Comparison of ENCODE assay signal across 22 cellular contexts in the genomic region with DNA sequence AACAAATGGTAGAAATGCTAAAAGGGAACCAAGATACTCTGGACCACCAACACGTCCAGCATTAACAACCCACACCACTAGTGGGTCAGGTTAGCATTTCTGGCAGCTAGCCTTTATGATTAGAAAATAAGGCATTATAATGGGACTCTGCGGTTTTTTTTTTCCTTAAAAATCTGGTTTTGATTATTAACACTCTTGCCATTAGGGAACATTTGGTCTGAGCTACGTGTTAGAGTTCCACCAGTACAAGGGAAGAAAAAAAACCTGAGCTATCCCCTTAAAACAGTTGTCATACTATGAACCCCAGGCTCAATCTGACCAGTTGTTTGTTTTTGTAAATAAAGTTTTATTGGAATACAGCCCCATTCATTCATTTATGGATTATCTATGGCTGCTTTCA.
DNase-seq lines count a peak whose midpoint lies in the region; ATAC-seq and TF ChIP-seq lines count a peak whose summit lies in the region.
"Had no signal": no experiment of that assay in that cellular context is flagged by ENCODE, and none has a peak within 500 bp of the region (broad histone marks: within the 10 kb centered on the region; RNA-seq: fewer than 3 reads in every experiment).

No MANE protein-coding gene starts in this region.

- TF ChIP-seq CTCF in OCI-LY3 (IDR thresholded peaks at IDR 0.05; ENCODE audit: low read depth, low read length) (no peak), fibroblast of mammary gland (conservative IDR thresholded peaks at IDR 0.05; ENCODE audit: control insufficient read depth, insufficient read depth, low read depth, low read length) (no peak), tibial artery (IDR thresholded peaks at IDR 0.05) (no peak), mesothelial cell of epicardium (IDR thresholded peaks at IDR 0.05; ENCODE audit: unreplicated experiment) (no peak)

- H3K4me1 ChIP-seq in OCI-LY3 (ENCODE audit: low read length) (peaks cover 12% of the 10 kb centered on the region), tibial artery (peaks cover 0 to 19% (median 13%) of the 10 kb centered on the region in 4 donors)
- H3K4me1 ChIP-seq: A549 had no signal

- H3K4me3 ChIP-seq in OCI-LY3 (ENCODE audit: low read length) (no peak overlapping the region), fibroblast of mammary gland (ENCODE audit: control insufficient read depth, low read depth, low read length) (no peak overlapping the region), tibial artery (no peak overlapping the region)
- H3K4me3 ChIP-seq: A549, GM23338 had no signal

- H3K9me3 ChIP-seq in OCI-LY3 (ENCODE audit: insufficient read depth, low read length) (no peaks in the 10 kb centered on the region), tibial artery (no peaks in the 10 kb centered on the region)
- H3K9me3 ChIP-seq: A549 had no signal

- no peaks in the 10 kb centered on the region for H3K36me3 Mint-ChIP-seq in activated CD4-positive, alpha-beta T cell treated with anti-CD3 and anti-CD28 coated beads for 36 hours (ENCODE audit: low read depth)
- H3K36me3 Mint-ChIP-seq in mesothelial cell of epicardium = no peaks in the 10 kb centered on the region
- H3K36me3 Mint-ChIP-seq: CD4-positive, alpha-beta memory T cell had no signal

- H3K27me3 Mint-ChIP-seq in activated CD4-positive, alpha-beta T cell treated with anti-CD3 and anti-CD28 coated beads for 36 hours = peaks cover 11% of the 10 kb centered on the region
- no peaks in the 10 kb centered on the region for H3K27me3 Mint-ChIP-seq in mesothelial cell of epicardium (ENCODE audit: low read depth)

- H3K9me3 Mint-ChIP-seq in activated CD4-positive, alpha-beta T cell treated with anti-CD3 and anti-CD28 coated beads for 36 hours (ENCODE audit: low read depth) = no peaks in the 10 kb centered on the region
- H3K9me3 Mint-ChIP-seq in mesothelial cell of epicardium = peaks cover 3% of the 10 kb centered on the region
- H3K9me3 Mint-ChIP-seq: GM23338, H9, HFFc6 had no signal

- H3K27ac ChIP-seq in OCI-LY3 (ENCODE audit: low read length) = no peak overlapping the region
- peak overlapping the region; percentile 52 for H3K27ac ChIP-seq in cingulate gyrus (ENCODE audit: low read depth, low read length)
- no peak overlapping the region for H3K27ac ChIP-seq in tibial artery
- H3K27ac ChIP-seq: A549 had no signal

- H3K27ac Mint-ChIP-seq in activated CD4-positive, alpha-beta T cell treated with anti-CD3 and anti-CD28 coated beads for 36 hours = no peak overlapping the region
- H3K27ac Mint-ChIP-seq in mesothelial cell of epicardium = no peak overlapping the region
- H3K27ac Mint-ChIP-seq: CD4-positive, alpha-beta memory T cell; GM23338; H9; HFFc6 had no signal

- DNase-seq in EH (ENCODE audit: low read depth) = peak; percentile 55
- peak; percentile 8 for DNase-seq in fibroblast of mammary gland (ENCODE audit: low read depth)
- no peak for DNase-seq in tibial artery
- no peak for DNase-seq in activated CD4-positive, alpha-beta T cell treated with anti-CD3 and anti-CD28 coated beads for 36 hours
- DNase-seq in mesothelial cell of epicardium (ENCODE audit: low spot score in 2 of 2, unreplicated experiment in 2 of 2) = no peak
- DNase-seq: 8988T; ACHN; C1 segment of cervical spinal cord; CD4-positive, alpha-beta memory T cell; COR-L47; DMS153; DND-41; EL; GDM1; H9; HFFc6 had no signal

- no peaks in the 10 kb centered on the region for H3K79me2 ChIP-seq in OCI-LY3 (ENCODE audit: low read length)

- no peak overlapping the region for H3K4me2 ChIP-seq in OCI-LY3 (ENCODE audit: low read length)
- H3K4me2 ChIP-seq: A549, GM23338 had no signal

- H2AFZ ChIP-seq in OCI-LY3 (ENCODE audit: low read depth, low read length) = 0 out of 2 replicates have a peak overlapping the region, but pooled peaks have one; percentile 12
- H2AFZ ChIP-seq: GM23338 had no signal

- H3K36me3 ChIP-seq in OCI-LY3 (replicated peaks; ENCODE audit: low read depth, low read length) (no peaks in the 10 kb centered on the region), tibial artery (no peaks in the 10 kb centered on the region)

- CTCF ChIA-PET in activated CD4-positive, alpha-beta T cell treated with anti-CD3 and anti-CD28 coated beads for 36 hours (lab: Charles Lee) = interaction anchor here (0.5 to 1.1 kb wide), 5 partner anchors 12 to 457 kb away, joined by 3 to 5 read pairs (median 4); no protein-coding TSS in a partner anchor

- no peaks in the 10 kb centered on the region for H3K4me1 Mint-ChIP-seq in activated CD4-positive, alpha-beta T cell treated with anti-CD3 and anti-CD28 coated beads for 36 hours
- H3K4me1 Mint-ChIP-seq in mesothelial cell of epicardium = no peaks in the 10 kb centered on the region
- H3K4me1 Mint-ChIP-seq: CD4-positive, alpha-beta memory T cell; GM23338; H9 had no signal

- H3K4me3 Mint-ChIP-seq in activated CD4-positive, alpha-beta T cell treated with anti-CD3 and anti-CD28 coated beads for 36 hours = no peak overlapping the region
- H3K4me3 Mint-ChIP-seq in mesothelial cell of epicardium = no peak overlapping the region
- H3K4me3 Mint-ChIP-seq: CD4-positive, alpha-beta memory T cell; GM23338; H9; HFFc6 had no signal

- POLR2A ChIA-PET in activated CD4-positive, alpha-beta T cell treated with anti-CD3 and anti-CD28 coated beads for 36 hours (lab: Charles Lee) = no interaction called here

- intact Hi-C loops in tibial artery (cut with DNase I; ENCODE audit: low total_unique reads) = loop anchor here (10.0 kb wide), 1 partner anchor 105 kb away; no protein-coding TSS in a partner anchor
- intact Hi-C loops in activated CD4-positive, alpha-beta T cell treated with anti-CD3 and anti-CD28 coated beads for 36 hours (cut with DNase I, micrococcal nuclease) = loop anchor here (2.0 to 10.0 kb wide), 3 partner anchors 83 to 385 kb away; no protein-coding TSS in a partner anchor

- H3K9ac ChIP-seq in OCI-LY3 (ENCODE audit: low read length) = no peak overlapping the region

- no peaks in the 10 kb centered on the region for H4K20me1 ChIP-seq in OCI-LY3 (ENCODE audit: insufficient read depth, low read length)

- ATAC-seq in HG03571 (IDR thresholded peaks at IDR 0.05; ENCODE audit: unreplicated experiment) = no peak
- no peak for ATAC-seq in activated CD4-positive, alpha-beta T cell treated with anti-CD3 and anti-CD28 coated beads for 36 hours
- ATAC-seq: A549, GM23338, HCT116 had no signal

- H3K27me3 ChIP-seq in OCI-LY3 (ENCODE audit: low read depth, low read length) (0 out of 2 replicates have a peak, but pooled peaks cover 3% of the 10 kb centered on the region), tibial artery (no peaks in the 10 kb centered on the region)

Comparison
In these comparisons a context has a peak if more than half of its experiments do, and no peak if none do; other contexts are left out.
1. DNase-seq: peak in EH (single experiment) and fibroblast of mammary gland (single experiment); none in tibial artery (0 of 2), activated CD4-positive, alpha-beta T cell treated with anti-CD3 and anti-CD28 coated beads for 36 hours (single experiment) and mesothelial cell of epicardium (0 of 2).